In the genomic region with DNA sequence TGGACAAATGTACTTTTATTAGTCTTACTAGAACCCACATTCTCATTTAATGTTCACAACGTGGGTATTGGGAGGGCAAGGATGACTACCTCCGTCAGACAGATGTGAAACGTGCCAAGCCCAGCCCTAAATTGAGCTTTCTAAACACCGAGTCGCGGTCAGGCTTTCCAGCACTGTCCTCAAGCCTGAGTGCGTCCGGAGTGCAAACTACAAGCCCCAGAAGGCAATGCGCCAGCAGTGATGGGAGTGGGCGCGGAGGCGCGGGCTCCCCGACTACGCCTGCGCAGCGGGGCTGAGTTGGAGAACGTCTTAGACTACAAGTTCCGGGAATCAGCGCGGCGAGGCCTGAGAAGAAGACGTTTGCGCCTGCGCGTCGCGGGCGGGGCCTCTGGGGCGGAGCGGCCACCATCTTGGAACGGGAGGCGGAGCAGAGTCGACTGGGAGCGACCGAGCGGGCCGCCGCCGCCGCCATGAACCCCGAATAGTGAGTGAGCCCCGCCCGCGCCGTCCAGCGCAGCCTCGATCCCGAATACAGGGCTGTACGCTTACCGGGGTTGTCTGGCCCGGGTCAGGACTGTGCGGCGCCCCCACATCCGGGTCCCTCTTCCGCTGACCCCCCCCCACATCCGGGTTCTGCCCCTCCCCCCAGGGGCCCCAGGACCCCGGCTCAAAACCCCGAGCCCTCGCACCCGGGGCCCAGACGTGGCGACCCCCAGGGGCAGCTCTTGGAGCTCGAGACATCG, we compare ENCODE assay signal across 1 cellular context.
TF ChIP-seq lines count a peak whose summit lies in the region.

RAB1B (plus strand) TSS at position 430 of the 743 bp plus-strand sequence; CDS start at position 471, 41 bp downstream.

TF ChIP-seq in K562, 482 proteins besides CTCF, POLR2A, EP300 and RAD21 (continued from another document and continues in another):
- TF ChIP-seq, protein P1, sequence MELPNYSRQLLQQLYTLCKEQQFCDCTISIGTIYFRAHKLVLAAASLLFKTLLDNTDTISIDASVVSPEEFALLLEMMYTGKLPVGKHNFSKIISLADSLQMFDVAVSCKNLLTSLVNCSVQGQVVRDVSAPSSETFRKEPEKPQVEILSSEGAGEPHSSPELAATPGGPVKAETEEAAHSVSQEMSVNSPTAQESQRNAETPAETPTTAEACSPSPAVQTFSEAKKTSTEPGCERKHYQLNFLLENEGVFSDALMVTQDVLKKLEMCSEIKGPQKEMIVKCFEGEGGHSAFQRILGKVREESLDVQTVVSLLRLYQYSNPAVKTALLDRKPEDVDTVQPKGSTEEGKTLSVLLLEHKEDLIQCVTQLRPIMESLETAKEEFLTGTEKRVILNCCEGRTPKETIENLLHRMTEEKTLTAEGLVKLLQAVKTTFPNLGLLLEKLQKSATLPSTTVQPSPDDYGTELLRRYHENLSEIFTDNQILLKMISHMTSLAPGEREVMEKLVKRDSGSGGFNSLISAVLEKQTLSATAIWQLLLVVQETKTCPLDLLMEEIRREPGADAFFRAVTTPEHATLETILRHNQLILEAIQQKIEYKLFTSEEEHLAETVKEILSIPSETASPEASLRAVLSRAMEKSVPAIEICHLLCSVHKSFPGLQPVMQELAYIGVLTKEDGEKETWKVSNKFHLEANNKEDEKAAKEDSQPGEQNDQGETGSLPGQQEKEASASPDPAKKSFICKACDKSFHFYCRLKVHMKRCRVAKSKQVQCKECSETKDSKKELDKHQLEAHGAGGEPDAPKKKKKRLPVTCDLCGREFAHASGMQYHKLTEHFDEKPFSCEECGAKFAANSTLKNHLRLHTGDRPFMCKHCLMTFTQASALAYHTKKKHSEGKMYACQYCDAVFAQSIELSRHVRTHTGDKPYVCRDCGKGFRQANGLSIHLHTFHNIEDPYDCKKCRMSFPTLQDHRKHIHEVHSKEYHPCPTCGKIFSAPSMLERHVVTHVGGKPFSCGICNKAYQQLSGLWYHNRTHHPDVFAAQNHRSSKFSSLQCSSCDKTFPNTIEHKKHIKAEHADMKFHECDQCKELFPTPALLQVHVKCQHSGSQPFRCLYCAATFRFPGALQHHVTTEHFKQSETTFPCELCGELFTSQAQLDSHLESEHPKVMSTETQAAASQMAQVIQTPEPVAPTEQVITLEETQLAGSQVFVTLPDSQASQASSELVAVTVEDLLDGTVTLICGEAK (IDR thresholded peaks at IDR 0.05) = no peak
- TF ChIP-seq, protein P1 (CRISPR knock-in tag; IDR thresholded peaks at IDR 0.05) = no peak
- peak; percentile 6; the same call in 1 of the 2 replicates for TF ChIP-seq ETV5 (CRISPR knock-in tag; IDR thresholded peaks at IDR 0.05; ENCODE audit: low read depth)
- TF ChIP-seq SUPT5H (IDR thresholded peaks at IDR 0.05) = peak; percentile 54; the same call in 1 of the 2 replicates
- TF ChIP-seq RBM34 (IDR thresholded peaks at IDR 0.05; ENCODE audit: borderline replicate concordance, insufficient read depth, low read length) = no peak
- TF ChIP-seq, protein P2, sequence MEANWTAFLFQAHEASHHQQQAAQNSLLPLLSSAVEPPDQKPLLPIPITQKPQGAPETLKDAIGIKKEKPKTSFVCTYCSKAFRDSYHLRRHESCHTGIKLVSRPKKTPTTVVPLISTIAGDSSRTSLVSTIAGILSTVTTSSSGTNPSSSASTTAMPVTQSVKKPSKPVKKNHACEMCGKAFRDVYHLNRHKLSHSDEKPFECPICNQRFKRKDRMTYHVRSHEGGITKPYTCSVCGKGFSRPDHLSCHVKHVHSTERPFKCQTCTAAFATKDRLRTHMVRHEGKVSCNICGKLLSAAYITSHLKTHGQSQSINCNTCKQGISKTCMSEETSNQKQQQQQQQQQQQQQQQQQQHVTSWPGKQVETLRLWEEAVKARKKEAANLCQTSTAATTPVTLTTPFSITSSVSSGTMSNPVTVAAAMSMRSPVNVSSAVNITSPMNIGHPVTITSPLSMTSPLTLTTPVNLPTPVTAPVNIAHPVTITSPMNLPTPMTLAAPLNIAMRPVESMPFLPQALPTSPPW (CRISPR knock-in tag; IDR thresholded peaks at IDR 0.05) = peak; percentile 97
- peak; percentile 93 for TF ChIP-seq ZBTB2 (IDR thresholded peaks at IDR 0.05)
- TF ChIP-seq ID3 (CRISPR knock-in tag; IDR thresholded peaks at IDR 0.05) = no peak
- no peak for TF ChIP-seq ID3 (tag; IDR thresholded peaks at IDR 0.05)
- TF ChIP-seq CREB3 (tag; conservative IDR thresholded peaks at IDR 0.05; ENCODE audit: low read depth) = no peak
- no peak for TF ChIP-seq SREBF2 (CRISPR knock-in tag; IDR thresholded peaks at IDR 0.05)
- TF ChIP-seq ASH1L (IDR thresholded peaks at IDR 0.05; ENCODE audit: borderline replicate concordance, low read depth, partially characterized antibody) = no peak
- peak; percentile 30 for TF ChIP-seq POLR2AphosphoS5 (IDR thresholded peaks at IDR 0.05; ENCODE audit: control insufficient read depth, insufficient read depth, low read depth, low read length)
- TF ChIP-seq, protein P3, sequence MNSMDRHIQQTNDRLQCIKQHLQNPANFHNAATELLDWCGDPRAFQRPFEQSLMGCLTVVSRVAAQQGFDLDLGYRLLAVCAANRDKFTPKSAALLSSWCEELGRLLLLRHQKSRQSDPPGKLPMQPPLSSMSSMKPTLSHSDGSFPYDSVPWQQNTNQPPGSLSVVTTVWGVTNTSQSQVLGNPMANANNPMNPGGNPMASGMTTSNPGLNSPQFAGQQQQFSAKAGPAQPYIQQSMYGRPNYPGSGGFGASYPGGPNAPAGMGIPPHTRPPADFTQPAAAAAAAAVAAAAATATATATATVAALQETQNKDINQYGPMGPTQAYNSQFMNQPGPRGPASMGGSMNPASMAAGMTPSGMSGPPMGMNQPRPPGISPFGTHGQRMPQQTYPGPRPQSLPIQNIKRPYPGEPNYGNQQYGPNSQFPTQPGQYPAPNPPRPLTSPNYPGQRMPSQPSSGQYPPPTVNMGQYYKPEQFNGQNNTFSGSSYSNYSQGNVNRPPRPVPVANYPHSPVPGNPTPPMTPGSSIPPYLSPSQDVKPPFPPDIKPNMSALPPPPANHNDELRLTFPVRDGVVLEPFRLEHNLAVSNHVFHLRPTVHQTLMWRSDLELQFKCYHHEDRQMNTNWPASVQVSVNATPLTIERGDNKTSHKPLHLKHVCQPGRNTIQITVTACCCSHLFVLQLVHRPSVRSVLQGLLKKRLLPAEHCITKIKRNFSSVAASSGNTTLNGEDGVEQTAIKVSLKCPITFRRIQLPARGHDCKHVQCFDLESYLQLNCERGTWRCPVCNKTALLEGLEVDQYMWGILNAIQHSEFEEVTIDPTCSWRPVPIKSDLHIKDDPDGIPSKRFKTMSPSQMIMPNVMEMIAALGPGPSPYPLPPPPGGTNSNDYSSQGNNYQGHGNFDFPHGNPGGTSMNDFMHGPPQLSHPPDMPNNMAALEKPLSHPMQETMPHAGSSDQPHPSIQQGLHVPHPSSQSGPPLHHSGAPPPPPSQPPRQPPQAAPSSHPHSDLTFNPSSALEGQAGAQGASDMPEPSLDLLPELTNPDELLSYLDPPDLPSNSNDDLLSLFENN (IDR thresholded peaks at IDR 0.05; ENCODE audit: low read depth in 2 of 2, low read length in 2 of 2) = no peak
- no peak for TF ChIP-seq PYGO2 (tag; IDR thresholded peaks at IDR 0.05)
- no peak for TF ChIP-seq STAT5A (IDR thresholded peaks at IDR 0.05; ENCODE audit: borderline replicate concordance, low read length)
- no peak for TF ChIP-seq HOXB6 (CRISPR knock-in tag; IDR thresholded peaks at IDR 0.05; ENCODE audit: borderline replicate concordance)
- TF ChIP-seq, protein P4, sequence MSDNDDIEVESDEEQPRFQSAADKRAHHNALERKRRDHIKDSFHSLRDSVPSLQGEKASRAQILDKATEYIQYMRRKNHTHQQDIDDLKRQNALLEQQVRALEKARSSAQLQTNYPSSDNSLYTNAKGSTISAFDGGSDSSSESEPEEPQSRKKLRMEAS (CRISPR knock-in tag; IDR thresholded peaks at IDR 0.05) = no peak; the same call in 1 of the 2 replicates
- no peak for TF ChIP-seq HIVEP1 (CRISPR knock-in tag; IDR thresholded peaks at IDR 0.05)
- TF ChIP-seq, protein P5, sequence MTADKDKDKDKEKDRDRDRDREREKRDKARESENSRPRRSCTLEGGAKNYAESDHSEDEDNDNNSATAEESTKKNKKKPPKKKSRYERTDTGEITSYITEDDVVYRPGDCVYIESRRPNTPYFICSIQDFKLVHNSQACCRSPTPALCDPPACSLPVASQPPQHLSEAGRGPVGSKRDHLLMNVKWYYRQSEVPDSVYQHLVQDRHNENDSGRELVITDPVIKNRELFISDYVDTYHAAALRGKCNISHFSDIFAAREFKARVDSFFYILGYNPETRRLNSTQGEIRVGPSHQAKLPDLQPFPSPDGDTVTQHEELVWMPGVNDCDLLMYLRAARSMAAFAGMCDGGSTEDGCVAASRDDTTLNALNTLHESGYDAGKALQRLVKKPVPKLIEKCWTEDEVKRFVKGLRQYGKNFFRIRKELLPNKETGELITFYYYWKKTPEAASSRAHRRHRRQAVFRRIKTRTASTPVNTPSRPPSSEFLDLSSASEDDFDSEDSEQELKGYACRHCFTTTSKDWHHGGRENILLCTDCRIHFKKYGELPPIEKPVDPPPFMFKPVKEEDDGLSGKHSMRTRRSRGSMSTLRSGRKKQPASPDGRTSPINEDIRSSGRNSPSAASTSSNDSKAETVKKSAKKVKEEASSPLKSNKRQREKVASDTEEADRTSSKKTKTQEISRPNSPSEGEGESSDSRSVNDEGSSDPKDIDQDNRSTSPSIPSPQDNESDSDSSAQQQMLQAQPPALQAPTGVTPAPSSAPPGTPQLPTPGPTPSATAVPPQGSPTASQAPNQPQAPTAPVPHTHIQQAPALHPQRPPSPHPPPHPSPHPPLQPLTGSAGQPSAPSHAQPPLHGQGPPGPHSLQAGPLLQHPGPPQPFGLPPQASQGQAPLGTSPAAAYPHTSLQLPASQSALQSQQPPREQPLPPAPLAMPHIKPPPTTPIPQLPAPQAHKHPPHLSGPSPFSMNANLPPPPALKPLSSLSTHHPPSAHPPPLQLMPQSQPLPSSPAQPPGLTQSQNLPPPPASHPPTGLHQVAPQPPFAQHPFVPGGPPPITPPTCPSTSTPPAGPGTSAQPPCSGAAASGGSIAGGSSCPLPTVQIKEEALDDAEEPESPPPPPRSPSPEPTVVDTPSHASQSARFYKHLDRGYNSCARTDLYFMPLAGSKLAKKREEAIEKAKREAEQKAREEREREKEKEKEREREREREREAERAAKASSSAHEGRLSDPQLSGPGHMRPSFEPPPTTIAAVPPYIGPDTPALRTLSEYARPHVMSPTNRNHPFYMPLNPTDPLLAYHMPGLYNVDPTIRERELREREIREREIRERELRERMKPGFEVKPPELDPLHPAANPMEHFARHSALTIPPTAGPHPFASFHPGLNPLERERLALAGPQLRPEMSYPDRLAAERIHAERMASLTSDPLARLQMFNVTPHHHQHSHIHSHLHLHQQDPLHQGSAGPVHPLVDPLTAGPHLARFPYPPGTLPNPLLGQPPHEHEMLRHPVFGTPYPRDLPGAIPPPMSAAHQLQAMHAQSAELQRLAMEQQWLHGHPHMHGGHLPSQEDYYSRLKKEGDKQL (CRISPR knock-in tag; IDR thresholded peaks at IDR 0.05; ENCODE audit: borderline replicate concordance) = no peak
- TF ChIP-seq RBBP5 (IDR thresholded peaks at IDR 0.05; ENCODE audit: borderline replicate concordance, insufficient read depth, low read length, poor library complexity, severe bottlenecking) = no peak
- no peak for TF ChIP-seq RAD51 (IDR thresholded peaks at IDR 0.05; ENCODE audit: borderline replicate concordance, low read depth)
- no peak for TF ChIP-seq THRAP3 (IDR thresholded peaks at IDR 0.05; ENCODE audit: borderline replicate concordance)
